26 cellular contexts compared by ENCODE assay signal in genomic region chr5:179832039-179832745, GRCh38. TPM values are rescaled to one million over a fixed set of nuclear protein-coding genes. Genes with fewer than 3 reads are reported as not detected.
DNase-seq lines count a peak whose midpoint lies in the region; ATAC-seq, FAIRE-seq and TF ChIP-seq lines count a peak whose summit lies in the region.
"Had no signal": no experiment of that assay in that cellular context is flagged by ENCODE, and none has a peak within 500 bp of the region (broad histone marks: within the 10 kb centered on the region; RNA-seq: fewer than 3 reads in every experiment).

No MANE protein-coding gene starts in this region.

- H3K4me2 ChIP-seq in GM12878 (ENCODE audit: control insufficient read depth, insufficient read depth) = no peak overlapping the region
- H3K4me2 ChIP-seq: BLaER1 treated with 17β-estradiol and CSF1 and Interleukin-3, amounts not matched to agents 10 nM and 100 nM had no signal

- no peak overlapping the region for H2AFZ ChIP-seq in GM12878 (ENCODE audit: control insufficient read depth, low read depth, low read length)

- DNase-seq in right cardiac atrium (peak in 1 of 3 donors; percentile 20), left ventricle myocardium superior (no peak), GM12878 (ENCODE audit: low read depth, low spot score) (no peak), memory B cell (ENCODE audit: low spot score in 2 of 2) (no peak), type B pancreatic cell (ENCODE audit: extremely low spot score, unreplicated experiment) (no peak), amygdala (lab: John Stamatoyannopoulos, UW) (no peak), NCI-H748 (lab: John Stamatoyannopoulos, UW; ENCODE audit: unreplicated experiment) (no peak), NCI-H1417 (lab: John Stamatoyannopoulos, UW) (no peak)
- DNase-seq: activated B cell treated with CpG ODN at 0.5 μM for 24 hours; activated CD4-positive, alpha-beta T cell treated with anti-CD3 and anti-CD28 coated beads, Interleukin-2, amount 50 U/mL, for 48 hours; activated naive CD4-positive, alpha-beta T cell; activated T-cell treated with anti-CD3 and anti-CD28 coated beads for 4 hours; DMS79; effector CD8-positive, alpha-beta T cell; Karpas-422; left ventricle myocardium inferior; NCI-H1092; NCI-H2029; NCI-H446; ovary had no signal

- ATAC-seq in right cardiac atrium (peak; percentile 4 to 5), left ventricle myocardium superior (no peak), GM12878 (no peak), memory B cell (ENCODE audit: low read depth) (no peak)

- H3K9me3 Mint-ChIP-seq in memory B cell (no peaks in the 10 kb centered on the region), type B pancreatic cell (no peaks in the 10 kb centered on the region)
- H3K9me3 Mint-ChIP-seq: activated B cell treated with CpG ODN at 0.5 μM for 24 hours; T-helper 1 cell treated with Interleukin-12 subunit alpha and Interleukin-12 subunit beta and Interleukin-4 antibody, amounts not matched to agents 30 μg/mL and 1 μg/mL, for 36 hours had no signal

- 94% methylated on average over 20 of the region's 20 CpGs for WGBS in right cardiac atrium
- 91% methylated on average over 19 of the region's 20 CpGs for WGBS in GM12878 (ENCODE audit: insufficient coverage, insufficient replicate concordance, low lambda C conversion rate, missing lambda C conversion rate)

- H3K4me1 ChIP-seq in right cardiac atrium (ENCODE audit: control insufficient read depth, insufficient read depth, low read length) (peaks cover 2% of the 10 kb centered on the region), GM12878 (ENCODE audit: control insufficient read depth, insufficient read depth, low read length) (peaks cover 9% of the 10 kb centered on the region)
- H3K4me1 ChIP-seq: HAP-1 had no signal

- H3K36me3 Mint-ChIP-seq in memory B cell = peaks cover 43% of the 10 kb centered on the region
- H3K36me3 Mint-ChIP-seq in type B pancreatic cell = peaks cover 60% of the 10 kb centered on the region

- H3K27ac Mint-ChIP-seq in memory B cell = peak overlapping the region; percentile 78
- H3K27ac Mint-ChIP-seq in type B pancreatic cell = peak overlapping the region; percentile 50
- H3K27ac Mint-ChIP-seq: T-helper 1 cell treated with Interleukin-12 subunit alpha and Interleukin-12 subunit beta and Interleukin-4 antibody, amounts not matched to agents 30 μg/mL and 1 μg/mL, for 36 hours had no signal

- H3K27me3 ChIP-seq in right cardiac atrium (ENCODE audit: control insufficient read depth, insufficient read depth) (no peaks in the 10 kb centered on the region), GM12878 (replicated peaks in 1 of 2; ENCODE audit: control insufficient read depth in 2 of 2, insufficient read depth in 2 of 2, low read length in 1 of 2) (no peaks in the 10 kb centered on the region)
- H3K27me3 ChIP-seq: BLaER1 treated with 17β-estradiol and CSF1 and Interleukin-3, amounts not matched to agents 10 nM and 100 nM; esophagus muscularis mucosa; ovary had no signal

- H3K27me3 Mint-ChIP-seq in memory B cell (no peaks in the 10 kb centered on the region), type B pancreatic cell (no peaks in the 10 kb centered on the region)
- H3K27me3 Mint-ChIP-seq: activated B cell treated with CpG ODN at 0.5 μM for 24 hours had no signal

- no TSS peak for BruUV-seq in GM12878 (replicated peaks; lab: Mats Ljungman, UMichigan)

- FAIRE-seq in GM12878 (lab: Jason Lieb, UNC) = no peak
- FAIRE-seq: HTR-8/SVneo had no signal

- CTCF ChIA-PET in GM12878 (lab: Yijun Ruan, JAX) = no interaction called here

- intact Hi-C loops in right cardiac atrium (cut with DNase I) = no loop called here
- intact Hi-C loops in left ventricle myocardium superior (cut with micrococcal nuclease) = no loop called here
- intact Hi-C loops in GM12878 (cut with micrococcal nuclease; ENCODE audit: unreplicated experiment) = no loop called here

- H3K27ac ChIP-seq in right cardiac atrium (ENCODE audit: low read length) = no peak overlapping the region
- no peak overlapping the region for H3K27ac ChIP-seq in GM12878 (ENCODE audit: control insufficient read depth, insufficient read depth)
- H3K27ac ChIP-seq: BLaER1 treated with 17β-estradiol and CSF1 and Interleukin-3, amounts not matched to agents 10 nM and 100 nM; left ventricle myocardium inferior; ovary had no signal

- no peak overlapping the region for H3K4me3 ChIP-seq in right cardiac atrium (ENCODE audit: low read length)
- H3K4me3 ChIP-seq in GM12878 = no peak overlapping the region
- H3K4me3 ChIP-seq: BLaER1 treated with 17β-estradiol and CSF1 and Interleukin-3, amounts not matched to agents 10 nM and 100 nM; esophagus muscularis mucosa; HAP-1; left ventricle myocardium inferior; ovary had no signal

- H3K4me1 Mint-ChIP-seq in memory B cell = peaks cover 13% of the 10 kb centered on the region
- peaks cover 4% of the 10 kb centered on the region for H3K4me1 Mint-ChIP-seq in type B pancreatic cell (ENCODE audit: unreplicated experiment)

- no peak for TF ChIP-seq EP300 in GM12878 (IDR thresholded peaks at IDR 0.05; ENCODE audit: borderline replicate concordance in 1 of 2, control insufficient read depth in 1 of 2, low read depth in 2 of 2, low read length in 2 of 2)

- SMC1A ChIA-PET in GM12878 (lab: Charles Lee; ENCODE audit: uncharacterized antibody, unreplicated experiment) = no interaction called here

- RAD21 ChIA-PET in GM12878 (lab: Charles Lee; ENCODE audit: unreplicated experiment) = interaction anchor here (1.0 kb wide), 1 partner anchor 69 kb away, joined by 3 read pairs; no protein-coding TSS in a partner anchor

- no peak overlapping the region for H3K9ac ChIP-seq in GM12878 (ENCODE audit: control insufficient read depth, insufficient read depth, low read length)
- H3K9ac ChIP-seq: BLaER1 treated with 17β-estradiol and CSF1 and Interleukin-3, amounts not matched to agents 10 nM and 100 nM had no signal

- in situ Hi-C loops in GM12878 (cut with MboI) = no loop called here

- H3K4me3 Mint-ChIP-seq in memory B cell (no peak overlapping the region), type B pancreatic cell (no peak overlapping the region)
- H3K4me3 Mint-ChIP-seq: activated B cell treated with CpG ODN at 0.5 μM for 24 hours; T-helper 1 cell treated with Interleukin-12 subunit alpha and Interleukin-12 subunit beta and Interleukin-4 antibody, amounts not matched to agents 30 μg/mL and 1 μg/mL, for 36 hours had no signal

- H4K20me1 ChIP-seq in GM12878 (ENCODE audit: control insufficient read depth, insufficient read depth) = no peaks in the 10 kb centered on the region

- H3K79me2 ChIP-seq in GM12878 (ENCODE audit: control insufficient read depth, insufficient read depth, low read length) = no peaks in the 10 kb centered on the region

- POLR2A ChIA-PET in GM12878 (lab: Charles Lee) = interaction anchor here (0.5 to 0.8 kb wide), 2 partner anchors 12 to 15 kb away, joined by 3 to 6 read pairs; partner anchors contain the start of gene SQSTM1

- TF ChIP-seq CTCF in GM12878 (IDR thresholded peaks at IDR 0.05 in 2 of 3, conservative IDR thresholded peaks at IDR 0.05 in 1 of 3; ENCODE audit: control insufficient read depth in 2 of 3, extremely low read depth in 1 of 3, insufficient read depth in 1 of 3, low read depth in 3 of 3, low read length in 3 of 3) (no peak), type B pancreatic cell (conservative IDR thresholded peaks at IDR 0.05) (no peak)

- TF ChIP-seq RAD21 in GM12878 (IDR thresholded peaks at IDR 0.05; ENCODE audit: insufficient read depth, low read depth, low read length) = no peak

- TF ChIP-seq POLR2A in GM12878 (IDR thresholded peaks at IDR 0.05; ENCODE audit: low read depth, low read length) = peak; percentile 58

- peaks cover 24 to 42% of the 10 kb centered on the region in 2 experiments for H3K36me3 ChIP-seq in GM12878 (ENCODE audit: control insufficient read depth in 2 of 2, insufficient read depth in 2 of 2, low read length in 1 of 2)
- H3K36me3 ChIP-seq: ovary had no signal

- H3K9me3 ChIP-seq in right cardiac atrium (ENCODE audit: control insufficient read depth, low read length) = no peaks in the 10 kb centered on the region
- no peaks in the 10 kb centered on the region for H3K9me3 ChIP-seq in GM12878 (replicated peaks; ENCODE audit: control insufficient read depth, insufficient read depth, low read length)
- H3K9me3 ChIP-seq: esophagus muscularis mucosa, HAP-1, left ventricle myocardium inferior, ovary had no signal

RNA-seq across cellular contexts. Expression of gene SQSTM1, which starts 11.5 kb away (rescaled TPM):
- 100 to 1,000 TPM; 307 to 406 (median 370) TPM for total RNA-seq in right cardiac atrium
- polyA plus RNA-seq in right cardiac atrium = 257 TPM
- total RNA-seq in left ventricle myocardium superior = 434 TPM
- 109 and 123 TPM in 2 replicates for total RNA-seq in GM12878 (2013; cell fraction: nucleolus; rRNA removed)
- total RNA-seq in GM12878 (2014; rRNA removed) = 127 and 138 TPM in 2 replicates
- total RNA-seq in GM12878 (2014; rRNA removed; fragmentation: Illumina TruSeq; extraction: Trizol) = 43.7 and 45.0 TPM in 2 replicates
- total RNA-seq in GM12878 (2021) = 105 and 106 TPM in 2 replicates
- 45.8 TPM for polyA plus RNA-seq in GM12878 (2011; ENCODE audit: low read depth)
- 33.6 and 53.8 TPM in 2 replicates for polyA plus RNA-seq in GM12878 (2011; rRNA removed)
- 81.2 and 91.2 TPM in 2 replicates for polyA plus RNA-seq in GM12878 (2011; cell fraction: cytosol; rRNA removed)
- 114 and 124 TPM in 2 replicates for polyA plus RNA-seq in GM12878 (2011; cell fraction: nucleus; rRNA removed)
- polyA plus RNA-seq in GM12878 (2012) = 128 and 145 TPM in 2 replicates
- polyA plus RNA-seq in GM12878 (2014; fragmentation: Illumina TruSeq; extraction: Trizol) = 23.8 and 54.0 TPM in 2 replicates
- polyA plus RNA-seq in GM12878 (2014; fragmentation: Nextera tagmentation; extraction: Ambion mirVana) = 1 to 10 TPM; 6.3 to 8.1 TPM
- 70.1 and 75.3 TPM in 2 replicates for polyA plus RNA-seq in GM12878 (2014; rRNA removed)
- 100 to 1,000 TPM; 117 to 127 TPM for polyA plus RNA-seq in GM12878 (2016; fragmentation: Nextera tagmentation; extraction: Ambion mirVana)
- 32.2 and 65.4 TPM in 2 replicates for polyA minus RNA-seq in GM12878 (2011; rRNA and poly(A)+ RNA removed)
- polyA minus RNA-seq in GM12878 (2011; cell fraction: cytosol; rRNA and poly(A)+ RNA removed) = 73.9 and 76.5 TPM in 2 replicates
- 135 and 203 TPM in 2 replicates for polyA minus RNA-seq in GM12878 (2011; cell fraction: nucleus; rRNA and poly(A)+ RNA removed)
- total RNA-seq in type B pancreatic cell (ENCODE audit: low replicate concordance) = 133 and 191 TPM in 2 replicates

RNA-seq across cellular contexts. Expression of gene MGAT4B, which starts 25.5 kb away (rescaled TPM):
- 10 to 100 TPM; 71.8 to 82.2 (median 80.9) TPM for total RNA-seq in right cardiac atrium
- 56.7 TPM for polyA plus RNA-seq in right cardiac atrium
- total RNA-seq in left ventricle myocardium superior = 110 TPM
- 94.1 and 97.6 TPM in 2 replicates for total RNA-seq in GM12878 (2013; cell fraction: nucleolus; rRNA removed)
- total RNA-seq in GM12878 (2014; rRNA removed) = 44.7 and 46.0 TPM in 2 replicates
- total RNA-seq in GM12878 (2014; rRNA removed; fragmentation: Illumina TruSeq; extraction: Trizol) = 25.2 and 34.4 TPM in 2 replicates
- total RNA-seq in GM12878 (2021) = 66.2 and 82.5 TPM in 2 replicates
- polyA plus RNA-seq in GM12878 (2011; ENCODE audit: low read depth) = 24.6 TPM
- 24.5 and 42.8 TPM in 2 replicates for polyA plus RNA-seq in GM12878 (2011; rRNA removed)
- polyA plus RNA-seq in GM12878 (2011; cell fraction: cytosol; rRNA removed) = 57.3 and 70.6 TPM in 2 replicates
- 263 and 274 TPM in 2 replicates for polyA plus RNA-seq in GM12878 (2011; cell fraction: nucleus; rRNA removed)
- polyA plus RNA-seq in GM12878 (2012) = 44.2 and 50.9 TPM in 2 replicates
- 27.2 and 33.3 TPM in 2 replicates for polyA plus RNA-seq in GM12878 (2014; fragmentation: Illumina TruSeq; extraction: Trizol)
- polyA plus RNA-seq in GM12878 (2014; fragmentation: Nextera tagmentation; extraction: Ambion mirVana) = under 1 TPM in 1 of 2 experiments, not detected in 1; 0.60 TPM
- 59.3 and 69.7 TPM in 2 replicates for polyA plus RNA-seq in GM12878 (2014; rRNA removed)
- polyA plus RNA-seq in GM12878 (2016; fragmentation: Nextera tagmentation; extraction: Ambion mirVana) = 1 to 10 TPM; 7.6 to 8.3 TPM
- 41.5 and 69.5 TPM in 2 replicates for polyA minus RNA-seq in GM12878 (2011; rRNA and poly(A)+ RNA removed)
- polyA minus RNA-seq in GM12878 (2011; cell fraction: cytosol; rRNA and poly(A)+ RNA removed) = 23.1 and 28.3 TPM in 2 replicates
- 83.3 and 122 TPM in 2 replicates for polyA minus RNA-seq in GM12878 (2011; cell fraction: nucleus; rRNA and poly(A)+ RNA removed)
- total RNA-seq in type B pancreatic cell (ENCODE audit: low replicate concordance) = 169 and 211 TPM in 2 replicates

RNA-seq across cellular contexts. Expression of gene MRNIP, which starts 26.4 kb away (rescaled TPM):
- total RNA-seq in right cardiac atrium (10 to 100 TPM; 12.3 to 20.1 (median 16.4) TPM), left ventricle myocardium superior (14.8 TPM), GM12878 (2014; rRNA removed) (16.2 and 17.7 TPM in 2 replicates), GM12878 (2014; rRNA removed; fragmentation: Illumina TruSeq; extraction: Trizol) (7.8 and 10.5 TPM in 2 replicates), GM12878 (2021) (13.3 and 17.4 TPM in 2 replicates), type B pancreatic cell (ENCODE audit: low replicate concordance) (31.1 and 47.6 TPM in 2 replicates)
- polyA plus RNA-seq in right cardiac atrium (20.5 TPM), GM12878 (2011; rRNA removed) (30.4 and 30.9 TPM in 2 replicates), GM12878 (2014; fragmentation: Illumina TruSeq; extraction: Trizol) (9.7 and 12.3 TPM in 2 replicates), GM12878 (2014; fragmentation: Nextera tagmentation; extraction: Ambion mirVana) (10 to 100 TPM in 1 of 2 experiments, 1 to 10 TPM in 1; 2.4 to 13.6 TPM), GM12878 (2014; rRNA removed) (28.3 and 28.9 TPM in 2 replicates), GM12878 (2016; fragmentation: Nextera tagmentation; extraction: Ambion mirVana) (10 to 100 TPM; 10.0 to 12.7 TPM)
- 156 and 160 TPM in 2 replicates for total RNA-seq in GM12878 (2013; cell fraction: nucleolus; rRNA removed)
- polyA plus RNA-seq in GM12878 (2011; ENCODE audit: low read depth) = 15.8 TPM
- polyA plus RNA-seq in GM12878 (2011; cell fraction: cytosol; rRNA removed) = 35.9 and 43.8 TPM in 2 replicates
- 161 and 182 TPM in 2 replicates for polyA plus RNA-seq in GM12878 (2011; cell fraction: nucleus; rRNA removed)
- 21.8 and 22.8 TPM in 2 replicates for polyA plus RNA-seq in GM12878 (2012)
- polyA minus RNA-seq in GM12878 (2011; rRNA and poly(A)+ RNA removed) = 9.7 and 17.6 TPM in 2 replicates
- 4.4 and 5.6 TPM in 2 replicates for polyA minus RNA-seq in GM12878 (2011; cell fraction: cytosol; rRNA and poly(A)+ RNA removed)
- polyA minus RNA-seq in GM12878 (2011; cell fraction: nucleus; rRNA and poly(A)+ RNA removed) = 15.0 and 23.3 TPM in 2 replicates

RNA-seq across cellular contexts. Expression of gene LTC4S, which starts 38.4 kb away (rescaled TPM):
- total RNA-seq in right cardiac atrium (10 to 100 TPM; 17.3 to 24.3 (median 22.6) TPM), left ventricle myocardium superior (7.1 TPM), GM12878 (2014; rRNA removed) (1.1 and 1.8 TPM in 2 replicates), GM12878 (2014; rRNA removed; fragmentation: Illumina TruSeq; extraction: Trizol) (not detected in 2 replicates), GM12878 (2021) (2.0 and 3.6 TPM in 2 replicates), type B pancreatic cell (ENCODE audit: low replicate concordance) (4.0 and 6.5 TPM in 2 replicates)
- polyA plus RNA-seq in right cardiac atrium (18.6 TPM), GM12878 (2011; rRNA removed) (not detected in 2 replicates), GM12878 (2014; fragmentation: Illumina TruSeq; extraction: Trizol) (not detected in 2 replicates), GM12878 (2014; fragmentation: Nextera tagmentation; extraction: Ambion mirVana) (not detected), GM12878 (2014; rRNA removed) (1.6 and 2.0 TPM in 2 replicates), GM12878 (2016; fragmentation: Nextera tagmentation; extraction: Ambion mirVana) (1 to 10 TPM in 1 of 2 experiments, under 1 TPM in 1; 0.78 to 1.3 TPM)
- total RNA-seq in GM12878 (2013; cell fraction: nucleolus; rRNA removed) = 1.1 and 1.8 TPM in 2 replicates
- polyA plus RNA-seq in GM12878 (2011; ENCODE audit: low read depth) = not detected
- polyA plus RNA-seq in GM12878 (2011; cell fraction: cytosol; rRNA removed) = 0.13 and 0.20 TPM in 2 replicates
- polyA plus RNA-seq in GM12878 (2011; cell fraction: nucleus; rRNA removed) = 0.33 and 0.50 TPM in 2 replicates
- 0.66 TPM in 1 of 2 replicates, not detected in the other for polyA plus RNA-seq in GM12878 (2012)
- not detected in 2 replicates for polyA minus RNA-seq in GM12878 (2011; rRNA and poly(A)+ RNA removed)
- polyA minus RNA-seq in GM12878 (2011; cell fraction: cytosol; rRNA and poly(A)+ RNA removed) = not detected in 2 replicates
- 0.73 and 0.77 TPM in 2 replicates for polyA minus RNA-seq in GM12878 (2011; cell fraction: nucleus; rRNA and poly(A)+ RNA removed)
- total RNA-seq: SK-MEL-5 had no signal

Comparison
In these comparisons a context has a peak if more than half of its experiments do, and no peak if none do; other contexts are left out.
1. ATAC-seq: peak in right cardiac atrium (2 of 2); none in left ventricle myocardium superior (single experiment), GM12878 (single experiment) and memory B cell (single experiment).